Comparison of ENCODE assay signal across 8 cellular contexts in the genomic region with DNA sequence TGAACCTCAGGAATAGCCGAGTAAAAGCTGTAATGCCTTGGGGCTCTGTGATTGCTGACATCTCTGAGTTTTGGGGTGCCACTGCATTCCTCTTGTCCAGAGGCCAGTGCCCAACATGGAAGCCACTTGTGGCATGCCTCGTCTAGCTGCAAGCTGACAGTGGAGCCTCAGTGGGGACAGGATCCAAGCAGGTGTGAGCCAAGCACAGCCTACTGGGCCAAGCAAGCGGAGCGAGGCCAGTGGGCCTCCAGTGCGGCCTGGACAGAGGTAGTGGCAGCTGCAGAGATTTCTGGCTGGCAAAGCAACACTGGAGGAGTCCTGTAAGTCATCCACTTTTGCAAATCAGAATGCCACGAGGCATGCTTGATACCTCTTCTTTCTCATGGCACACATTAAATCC.
"Had no signal": no experiment of that assay in that cellular context is flagged by ENCODE, and none has a peak within 500 bp of the region (broad histone marks: within the 10 kb centered on the region; RNA-seq: fewer than 3 reads in every experiment).

No MANE protein-coding gene starts in this region.

- H3K4me3 ChIP-seq: GM23248 had no signal

- FAIRE-seq: H54, HTR-8/SVneo had no signal

- H2AFZ ChIP-seq: GM23248 had no signal

- H3K9ac ChIP-seq: GM23248 had no signal

- H3K9me3 Mint-ChIP-seq: H9 had no signal

- H3K4me1 Mint-ChIP-seq: H9, IgD-negative memory B cell had no signal

- DNase-seq: GM23248, GOT3, H9, HCEC 1CT, KG1 had no signal

- H3K27ac ChIP-seq: GM23248 had no signal

- H3K36me3 Mint-ChIP-seq: IgD-negative memory B cell had no signal

- H3K27ac Mint-ChIP-seq: H9, IgD-negative memory B cell had no signal

- H3K4me3 Mint-ChIP-seq: H9, IgD-negative memory B cell had no signal
